17 cellular contexts compared by ENCODE assay signal in the genomic region with DNA sequence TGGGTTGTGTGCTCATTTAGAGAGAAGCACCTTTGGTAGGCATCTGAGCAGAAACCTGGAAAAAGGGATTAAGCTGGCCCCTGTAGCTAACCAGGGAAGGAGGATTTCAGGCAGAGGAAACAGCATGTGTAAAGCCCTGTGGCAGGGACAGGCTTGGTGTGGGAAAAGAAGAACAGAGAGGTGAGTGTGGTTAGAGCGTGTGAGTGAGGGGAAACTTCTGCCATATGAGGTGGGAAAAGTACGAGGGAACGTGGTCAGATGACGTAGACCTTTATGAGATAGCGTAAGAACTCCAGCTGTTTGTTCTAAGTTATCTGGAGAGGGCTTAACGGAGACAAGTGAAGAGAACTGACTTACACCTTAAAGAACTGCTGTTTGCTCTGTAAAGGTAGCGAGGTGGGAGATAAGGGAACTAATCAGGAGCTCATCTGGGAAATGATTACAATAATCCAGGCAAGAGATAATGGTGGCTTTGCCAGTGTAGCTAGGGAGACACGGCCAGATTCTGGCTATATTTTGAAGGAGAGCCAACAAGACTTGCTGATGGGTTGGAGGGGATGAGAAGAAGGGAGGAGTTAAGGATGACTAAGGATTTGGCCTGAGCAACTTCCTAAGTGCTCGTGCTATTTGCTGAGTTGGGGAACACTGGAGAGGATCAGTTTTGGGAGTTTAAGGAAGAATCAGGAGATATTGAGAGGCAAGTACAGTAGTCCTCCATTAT.
DNase-seq lines count a peak whose midpoint lies in the region; ATAC-seq and TF ChIP-seq lines count a peak whose summit lies in the region.
"Had no signal": no experiment of that assay in that cellular context is flagged by ENCODE, and none has a peak within 500 bp of the region (broad histone marks: within the 10 kb centered on the region; RNA-seq: fewer than 3 reads in every experiment).

No MANE protein-coding gene starts in this region.

- H4K20me1 ChIP-seq in GM23248 (ENCODE audit: insufficient read depth) = no peaks in the 10 kb centered on the region

- H3K9ac ChIP-seq in GM23248 = no peak overlapping the region
- H3K9ac ChIP-seq: SK-N-SH had no signal

- H3K4me1 ChIP-seq in Caco-2 (peaks cover 6% of the 10 kb centered on the region; the same call in 1 of the 2 replicates), GM23248 (ENCODE audit: insufficient read depth) (no peaks in the 10 kb centered on the region), foreskin keratinocyte (no peaks in the 10 kb centered on the region)
- H3K4me1 ChIP-seq: prostate gland had no signal

- H3K4me3 Mint-ChIP-seq in Caco-2 (ENCODE audit: unreplicated experiment) = peak overlapping the region; percentile 3
- no peak overlapping the region for H3K4me3 Mint-ChIP-seq in natural killer cell treated with Interleukin-12 subunit alpha and Interleukin-12 subunit beta and Interleukin-15 and Interleukin-18, amount 100 ng/mL, for 72 hours
- H3K4me3 Mint-ChIP-seq: effector memory CD8-positive, alpha-beta T cell had no signal

- no peaks in the 10 kb centered on the region for H3K9me3 ChIP-seq in Caco-2
- H3K9me3 ChIP-seq in GM23248 (ENCODE audit: low read depth) = no peaks in the 10 kb centered on the region
- H3K9me3 ChIP-seq: prostate gland, SK-N-SH, tibial nerve had no signal

- H2AFZ ChIP-seq in GM23248 = no peak overlapping the region

- TF ChIP-seq CTCF in Caco-2 (IDR thresholded peaks at IDR 0.05; ENCODE audit: insufficient read depth in 1 of 2, low read depth in 1 of 2, low read length in 1 of 2, severe bottlenecking in 1 of 2, unreplicated experiment in 1 of 2) (no peak), foreskin keratinocyte (conservative IDR thresholded peaks at IDR 0.05) (no peak)

- no TSS peak for BruUV-seq in Caco-2 (replicated peaks; lab: Mats Ljungman, UMichigan)

- no peaks in the 10 kb centered on the region for H3K36me3 Mint-ChIP-seq in Caco-2 (ENCODE audit: insufficient read depth, unreplicated experiment)
- no peaks in the 10 kb centered on the region for H3K36me3 Mint-ChIP-seq in natural killer cell treated with Interleukin-12 subunit alpha and Interleukin-12 subunit beta and Interleukin-15 and Interleukin-18, amount 100 ng/mL, for 72 hours

- no peak for DNase-seq in Caco-2
- peak; percentile 47 for DNase-seq in GM23248
- DNase-seq in amniotic epithelial cell (ENCODE audit: low read depth) = peak; percentile 59
- DNase-seq in foreskin keratinocyte = peak in 1 of 2 donors; percentile 33
- no peak for DNase-seq in stimulated activated CD4-positive, alpha-beta T cell treated with anti-CD3 and anti-CD28 coated beads, Interleukin-15, amount 100 ng/mL, for 24 hours
- DNase-seq in natural killer cell treated with Interleukin-12 subunit alpha and Interleukin-12 subunit beta and Interleukin-15 and Interleukin-18, amount 100 ng/mL, for 72 hours (ENCODE audit: low spot score) = no peak
- DNase-seq in SW480 (ENCODE audit: low spot score) = no peak
- DNase-seq in NCI-H82 treated with DMSO at 0.1 percent for 48 hours (lab: John Stamatoyannopoulos, UW; ENCODE audit: unreplicated experiment) = no peak
- DNase-seq: effector memory CD8-positive, alpha-beta T cell; H7; NCI-H2171; SK-N-SH; stimulated activated CD4-positive, alpha-beta T cell treated with anti-CD3 and anti-CD28 coated beads, Interleukin-2, amount 100 ng/mL, for 24 hours had no signal

- H3K27me3 ChIP-seq in Caco-2 (replicated peaks; ENCODE audit: control insufficient read depth, insufficient read depth, low read length) (no peaks in the 10 kb centered on the region), GM23248 (replicated peaks; ENCODE audit: insufficient read depth) (peaks cover 6% of the 10 kb centered on the region; the same call in 1 of the 2 replicates), foreskin keratinocyte (no peaks in the 10 kb centered on the region)
- H3K27me3 ChIP-seq: tibial nerve had no signal

- in situ Hi-C loops in GM23248 (cut with MboI) = no loop called here

- 45 to 47% methylated on average over 9 of the region's 9 CpGs for WGBS in GM23248 (ENCODE audit: low coverage in 1 of 2, low lambda C conversion rate in 2 of 2, missing lambda C conversion rate in 2 of 2), 2 experiments

- H3K4me2 ChIP-seq in GM23248 (ENCODE audit: unreplicated experiment) = no peak overlapping the region
- H3K4me2 ChIP-seq: SK-N-SH had no signal

- H3K4me1 Mint-ChIP-seq in Caco-2 (ENCODE audit: low read depth, unreplicated experiment) = peaks cover 16% of the 10 kb centered on the region
- no peaks in the 10 kb centered on the region for H3K4me1 Mint-ChIP-seq in natural killer cell treated with Interleukin-12 subunit alpha and Interleukin-12 subunit beta and Interleukin-15 and Interleukin-18, amount 100 ng/mL, for 72 hours (ENCODE audit: low read depth in 2 of 2)

- H3K36me3 ChIP-seq in Caco-2 (ENCODE audit: control insufficient read depth, insufficient read depth, low read length) = no peaks in the 10 kb centered on the region
- H3K36me3 ChIP-seq in GM23248 (ENCODE audit: low read depth) = no peaks in the 10 kb centered on the region
- H3K36me3 ChIP-seq: prostate gland, tibial nerve had no signal

- H3K9me2 ChIP-seq in GM23248 (ENCODE audit: insufficient read depth) = no peaks in the 10 kb centered on the region
- H3K9me2 ChIP-seq: SK-N-SH had no signal

- CTCF ChIA-PET in Caco-2 (lab: Charles Lee) = interaction anchor here (3.7 kb wide), 1 partner anchor 196 kb away, joined by 16 read pairs; no protein-coding TSS in a partner anchor

- H3K79me2 ChIP-seq in GM23248 (ENCODE audit: insufficient read depth) = no peaks in the 10 kb centered on the region

- H3K27me3 Mint-ChIP-seq in Caco-2 (ENCODE audit: insufficient read depth, unreplicated experiment) = peaks cover 14% of the 10 kb centered on the region
- H3K27me3 Mint-ChIP-seq in natural killer cell treated with Interleukin-12 subunit alpha and Interleukin-12 subunit beta and Interleukin-15 and Interleukin-18, amount 100 ng/mL, for 72 hours = peaks cover 16 to 40% of the 10 kb centered on the region in 2 donors

- H3F3A ChIP-seq in GM23248 (ENCODE audit: insufficient read depth) = no peaks in the 10 kb centered on the region

- H3K4me3 ChIP-seq in Caco-2 (ENCODE audit: low read depth, low read length) (no peak overlapping the region), GM23248 (no peak overlapping the region)
- H3K4me3 ChIP-seq: prostate gland, tibial nerve had no signal

- intact Hi-C loops in Caco-2 (cut with micrococcal nuclease; ENCODE audit: unreplicated experiment) = loop anchor here (5.0 to 10.0 kb wide), 3 partner anchors 177 to 506 kb away; no protein-coding TSS in a partner anchor

- ATAC-seq in foreskin keratinocyte = peak; percentile 45
- ATAC-seq in natural killer cell treated with Interleukin-12 subunit alpha and Interleukin-12 subunit beta and Interleukin-15 and Interleukin-18, amount 100 ng/mL, for 72 hours = no peak
- ATAC-seq: effector memory CD8-positive, alpha-beta T cell had no signal

- POLR2A ChIA-PET in Caco-2 (lab: Charles Lee) = no interaction called here

- no peaks in the 10 kb centered on the region for H3K9me3 Mint-ChIP-seq in Caco-2 (ENCODE audit: unreplicated experiment)
- no peaks in the 10 kb centered on the region for H3K9me3 Mint-ChIP-seq in natural killer cell treated with Interleukin-12 subunit alpha and Interleukin-12 subunit beta and Interleukin-15 and Interleukin-18, amount 100 ng/mL, for 72 hours
- H3K9me3 Mint-ChIP-seq: effector memory CD8-positive, alpha-beta T cell had no signal

- no peak overlapping the region for H3K27ac ChIP-seq in GM23248
- no peak overlapping the region for H3K27ac ChIP-seq in foreskin keratinocyte
- H3K27ac ChIP-seq: HL-60, prostate gland, tibial nerve, VCaP had no signal

- no peak overlapping the region for H3K27ac Mint-ChIP-seq in Caco-2 (ENCODE audit: unreplicated experiment)
- H3K27ac Mint-ChIP-seq in natural killer cell treated with Interleukin-12 subunit alpha and Interleukin-12 subunit beta and Interleukin-15 and Interleukin-18, amount 100 ng/mL, for 72 hours = no peak overlapping the region
- H3K27ac Mint-ChIP-seq: effector memory CD8-positive, alpha-beta T cell had no signal

Comparison
In these comparisons a context has a peak if more than half of its experiments do, and no peak if none do; other contexts are left out.
1. DNase-seq: peak in GM23248 (single experiment) and amniotic epithelial cell (single experiment); none in Caco-2 (0 of 2), stimulated activated CD4-positive, alpha-beta T cell treated with anti-CD3 and anti-CD28 coated beads, Interleukin-15, amount 100 ng/mL, for 24 hours (single experiment), natural killer cell treated with Interleukin-12 subunit alpha and Interleukin-12 subunit beta and Interleukin-15 and Interleukin-18, amount 100 ng/mL, for 72 hours (single experiment), SW480 (single experiment) and NCI-H82 treated with DMSO at 0.1 percent for 48 hours (single experiment).